In genomic region chr1:147247656-147248238, GRCh38 we compare ENCODE assay signal across 17 cellular contexts. TPM values are rescaled to one million over a fixed set of nuclear protein-coding genes. Genes with fewer than 3 reads are reported as not detected.
DNase-seq lines count a peak whose midpoint lies in the region; ATAC-seq, FAIRE-seq and TF ChIP-seq lines count a peak whose summit lies in the region.
"Had no signal": no experiment of that assay in that cellular context is flagged by ENCODE, and none has a peak within 500 bp of the region (broad histone marks: within the 10 kb centered on the region; RNA-seq: fewer than 3 reads in every experiment).

No MANE protein-coding gene starts in this region.

- no peak for FAIRE-seq in D721Med (lab: Jason Lieb, UNC)
- FAIRE-seq: RCC 7860 had no signal

- WGBS in endodermal cell (ENCODE audit: insufficient coverage in 1 of 2, insufficient read length in 1 of 2), 2 experiments: 97 to 100% methylated on average over 1 to 4 of the region's 4 CpGs

- in situ Hi-C loops in gastrocnemius medialis (cut with MboI; ENCODE audit: low sequenced_read_pairs in 4 of 4): loop anchor here (5.0 to 10.0 kb wide), 2 partner anchors 73 to 75 kb away; partner anchors contain the start of gene PRKAB2 (in 4 of the 4)

- H3K27me3 Mint-ChIP-seq in endodermal cell (ENCODE audit: insufficient read depth): no peaks in the 10 kb centered on the region
- H3K27me3 Mint-ChIP-seq in activated T-cell treated with anti-CD3 and anti-CD28 coated beads, Interleukin-2, amount 50 U/mL, for 4 hours (ENCODE audit: low read depth): no peaks in the 10 kb centered on the region
- H3K27me3 Mint-ChIP-seq: stimulated activated naive CD8-positive, alpha-beta T cell treated with anti-CD3 and anti-CD28 coated beads, Interleukin-15, Interleukin-2, amounts not matched to agents 100 ng/mL and 50 ng/mL, for 24 hours had no signal

- no peak overlapping the region for H3K27ac Mint-ChIP-seq in endodermal cell
- H3K27ac Mint-ChIP-seq: stimulated activated naive CD8-positive, alpha-beta T cell treated with anti-CD3 and anti-CD28 coated beads, Interleukin-15, Interleukin-2, amounts not matched to agents 100 ng/mL and 50 ng/mL, for 24 hours had no signal

- H3K4me1 ChIP-seq in endodermal cell (ENCODE audit: control insufficient read depth, insufficient read depth, low read length) (no peaks in the 10 kb centered on the region), gastrocnemius medialis (peaks cover 20 to 26% of the 10 kb centered on the region in 2 donors)

- peaks cover 2% of the 10 kb centered on the region for H3K9me3 Mint-ChIP-seq in endodermal cell
- H3K9me3 Mint-ChIP-seq in activated T-cell treated with anti-CD3 and anti-CD28 coated beads, Interleukin-2, amount 50 U/mL, for 4 hours: no peaks in the 10 kb centered on the region
- H3K9me3 Mint-ChIP-seq: stimulated activated naive CD8-positive, alpha-beta T cell treated with anti-CD3 and anti-CD28 coated beads, Interleukin-15, Interleukin-2, amounts not matched to agents 100 ng/mL and 50 ng/mL, for 24 hours had no signal

- TF ChIP-seq POLR2A in gastrocnemius medialis (IDR thresholded peaks at IDR 0.05): no peak

- no peak overlapping the region for H3K4me3 Mint-ChIP-seq in endodermal cell
- no peak overlapping the region for H3K4me3 Mint-ChIP-seq in activated T-cell treated with anti-CD3 and anti-CD28 coated beads, Interleukin-2, amount 50 U/mL, for 4 hours

- ATAC-seq in gastrocnemius medialis (no peak), GM18907 (IDR thresholded peaks at IDR 0.05; ENCODE audit: unreplicated experiment) (no peak)
- no peak for ATAC-seq in activated T-cell treated with anti-CD3 and anti-CD28 coated beads, Interleukin-2, amount 50 U/mL, for 4 hours
- ATAC-seq: right cardiac atrium, SK-N-SH treated with all-trans-retinoic acid at 6 μM for 48 hours had no signal

- H3K36me3 ChIP-seq in endodermal cell (ENCODE audit: control insufficient read depth, insufficient read depth, low read length) (peaks cover 25% of the 10 kb centered on the region), gastrocnemius medialis (no peaks in the 10 kb centered on the region)

- H3K9ac ChIP-seq in endodermal cell (ENCODE audit: extremely low read depth, low read length, poor library complexity, severe bottlenecking): no peak overlapping the region

- no peak for DNase-seq in HL-60 (ENCODE audit: low read depth in 1 of 2, low spot score in 1 of 2)
- DNase-seq in SW480 (ENCODE audit: low spot score): peak; percentile 96
- no peak for DNase-seq in endodermal cell
- DNase-seq in gastrocnemius medialis: no peak
- DNase-seq in D721Med (ENCODE audit: insufficient read length, low spot score): no peak
- DNase-seq in activated T-cell treated with anti-CD3 and anti-CD28 coated beads, Interleukin-2, amount 50 U/mL, for 4 hours: no peak
- DNase-seq: activated CD4-positive, alpha-beta T cell treated with anti-CD3 and anti-CD28 coated beads for 48 hours; activated effector memory CD4-positive, alpha-beta T cell treated with anti-CD3 and anti-CD28 coated beads, Interleukin-2, amount 50 U/mL, for 16 hours; foreskin fibroblast; NCI-H1105 treated with DMSO at 0.1 percent for 48 hours; right cardiac atrium had no signal

- intact Hi-C loops in gastrocnemius medialis (cut with DNase I; ENCODE audit: low total_unique reads): loop anchor here (10.0 kb wide), 1 partner anchor 163 kb away; no protein-coding TSS in a partner anchor

- peaks cover 26% of the 10 kb centered on the region for H3K36me3 Mint-ChIP-seq in endodermal cell (ENCODE audit: low read depth)
- peaks cover 15% of the 10 kb centered on the region for H3K36me3 Mint-ChIP-seq in activated T-cell treated with anti-CD3 and anti-CD28 coated beads, Interleukin-2, amount 50 U/mL, for 4 hours (ENCODE audit: insufficient read depth)

- H3K4me1 Mint-ChIP-seq in endodermal cell: peaks cover 30% of the 10 kb centered on the region
- H3K4me1 Mint-ChIP-seq in activated T-cell treated with anti-CD3 and anti-CD28 coated beads, Interleukin-2, amount 50 U/mL, for 4 hours (ENCODE audit: low read depth): peaks cover 55% of the 10 kb centered on the region

- TF ChIP-seq CTCF in HL-60 (IDR thresholded peaks at IDR 0.05; ENCODE audit: insufficient read depth, low read length) (no peak), endodermal cell (conservative IDR thresholded peaks at IDR 0.05) (no peak), gastrocnemius medialis (IDR thresholded peaks at IDR 0.05 in 4 of 5, conservative IDR thresholded peaks at IDR 0.05 in 1 of 5) (no peak), D721Med (IDR thresholded peaks at IDR 0.05; ENCODE audit: insufficient read depth, missing control alignments) (no peak)

- H3K27ac ChIP-seq in HL-60 (replicated peaks) (peak overlapping the region; percentile 69), endodermal cell (ENCODE audit: low read depth, low read length) (no peak overlapping the region), gastrocnemius medialis (peak overlapping the region in 3 of 4 donors; percentile 7 to 36 (median 25))
- H3K27ac ChIP-seq: coronary artery had no signal

- no peaks in the 10 kb centered on the region for H3K27me3 ChIP-seq in HL-60 (ENCODE audit: insufficient read depth, poor library complexity, severe bottlenecking)
- H3K27me3 ChIP-seq in endodermal cell (ENCODE audit: control insufficient read depth, insufficient read depth, low read length, poor library complexity, severe bottlenecking): no peaks in the 10 kb centered on the region
- H3K27me3 ChIP-seq in gastrocnemius medialis: no peaks in the 10 kb centered on the region
- H3K27me3 ChIP-seq: upper lobe of left lung had no signal

- H3K4me3 ChIP-seq in HL-60 (replicated peaks; ENCODE audit: insufficient read depth, low read length): no peak overlapping the region
- H3K4me3 ChIP-seq in endodermal cell (ENCODE audit: low read length): peak overlapping the region; percentile 37
- H3K4me3 ChIP-seq in gastrocnemius medialis: no peak overlapping the region
- H3K4me3 ChIP-seq: coronary artery, upper lobe of left lung had no signal

- no peaks in the 10 kb centered on the region for H3K9me3 ChIP-seq in endodermal cell (ENCODE audit: control insufficient read depth, low read length)
- H3K9me3 ChIP-seq in gastrocnemius medialis: no peaks in the 10 kb centered on the region
- H3K9me3 ChIP-seq: upper lobe of left lung had no signal

RNA-seq across cellular contexts. Expression of gene CHD1L, which starts 5.3 kb away (rescaled TPM):
- total RNA-seq in endodermal cell (100 to 1,000 TPM; 112 to 117 TPM), gastrocnemius medialis (10 to 100 TPM in 2 of 4 donors, 1 to 10 TPM in 2; 9.0 to 10.3 (median 9.6) TPM)
- 54.4 TPM for polyA plus RNA-seq in endodermal cell (2013, experiment 1 of 2)
- polyA plus RNA-seq in endodermal cell (2013, experiment 2 of 2): 52.3 TPM
- 10 to 100 TPM; 45.4 to 55.1 (median 48.4) TPM for total RNA-seq in activated T-cell treated with anti-CD3 and anti-CD28 coated beads, Interleukin-2, amount 50 U/mL, for 4 hours

RNA-seq across cellular contexts. Expression of gene FMO5, which starts 22.6 kb away (rescaled TPM):
- total RNA-seq in endodermal cell (10 to 100 TPM; 13.9 to 14.1 TPM), gastrocnemius medialis (1 to 10 TPM in 2 of 4 donors, under 1 TPM in 2; 0.72 to 1.7 (median 1.2) TPM)
- polyA plus RNA-seq in endodermal cell (2013, experiment 1 of 2): 2.6 TPM
- 2.3 TPM for polyA plus RNA-seq in endodermal cell (2013, experiment 2 of 2)
- total RNA-seq in activated T-cell treated with anti-CD3 and anti-CD28 coated beads, Interleukin-2, amount 50 U/mL, for 4 hours: under 1 TPM in 2 of 3 donors, not detected in 1; 0.20 to 0.22 TPM

Comparison
In these comparisons a context has a peak if more than half of its experiments do, and no peak if none do; other contexts are left out.
1. RNA of gene CHD1L, which starts 5.3 kb away (total RNA-seq): 112 to 117 TPM in endodermal cell and 45.4 to 55.1 TPM in activated T-cell treated with anti-CD3 and anti-CD28 coated beads, Interleukin-2, amount 50 U/mL, for 4 hours; 9.0 to 10.3 TPM in gastrocnemius medialis; every median in the first group is over 4 times any median in the second.
2. RNA of gene FMO5, which starts 22.6 kb away (total RNA-seq): 13.9 to 14.1 TPM in endodermal cell; 0.72 to 1.7 TPM in gastrocnemius medialis and 0.20 to 0.22 TPM in activated T-cell treated with anti-CD3 and anti-CD28 coated beads, Interleukin-2, amount 50 U/mL, for 4 hours; every median in the first group is over 4 times any median in the second.